In the genomic region with DNA sequence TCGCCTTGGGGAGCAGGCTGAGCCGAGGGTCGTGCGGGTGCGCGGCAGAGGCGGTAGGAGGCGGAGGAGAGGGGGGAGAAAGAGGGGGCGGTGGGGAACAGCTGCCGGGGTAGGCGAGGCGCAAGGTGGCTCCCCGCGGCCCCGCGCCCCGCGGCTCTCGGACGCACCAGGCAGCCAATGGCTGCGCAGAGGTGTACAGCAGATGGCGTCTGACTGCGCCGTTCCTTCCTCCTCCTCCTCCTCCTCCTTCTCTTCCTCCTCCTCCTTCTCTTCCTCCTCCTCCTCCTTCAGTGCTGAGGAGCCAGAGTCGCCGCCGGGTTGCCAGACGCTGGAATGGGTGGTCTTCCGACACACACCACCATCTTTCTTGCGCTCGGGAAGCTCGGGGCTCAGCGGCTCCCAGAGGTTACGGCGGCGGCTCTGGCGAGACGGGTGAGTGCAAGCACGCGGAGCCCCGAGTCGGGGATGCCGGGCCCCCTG, we compare ENCODE assay signal across 11 cellular contexts. TPM values are rescaled to one million over a fixed set of nuclear protein-coding genes. Genes with fewer than 3 reads are reported as not detected.
DNase-seq lines count a peak whose midpoint lies in the region; ATAC-seq and TF ChIP-seq lines count a peak whose summit lies in the region.
"Had no signal": no experiment of that assay in that cellular context is flagged by ENCODE, and none has a peak within 500 bp of the region (broad histone marks: within the 10 kb centered on the region; RNA-seq: fewer than 3 reads in every experiment).

Gene THSD7B (plus strand): TSS at position 290 of the 480 bp plus-strand sequence. CDS start 116,634 bp downstream, outside the sequence.

- H3K27me3 Mint-ChIP-seq in activated T-cell treated with anti-CD3 and anti-CD28 coated beads, Interleukin-2, amount 50 U/mL, for 72 hours (ENCODE audit: low read depth) = peaks cover 64% of the 10 kb centered on the region

- in situ Hi-C loops in GM13976 (cut with MboI; ENCODE audit: low sequenced_read_pairs, unreplicated experiment) = no loop called here

- H3K9me3 Mint-ChIP-seq in activated T-cell treated with anti-CD3 and anti-CD28 coated beads, Interleukin-2, amount 50 U/mL, for 72 hours = no peaks in the 10 kb centered on the region

- H3K36me3 Mint-ChIP-seq in activated T-cell treated with anti-CD3 and anti-CD28 coated beads, Interleukin-2, amount 50 U/mL, for 72 hours (ENCODE audit: insufficient read depth in 2 of 2) = no peaks in the 10 kb centered on the region

- no peak within 1 kb of the TSS for H3K18ac ChIP-seq in mesendoderm (ENCODE audit: low read length)

- no peak within 1 kb of the TSS for H4K5ac ChIP-seq in mesendoderm (ENCODE audit: low read length)

- H3K27ac Mint-ChIP-seq in activated T-cell treated with anti-CD3 and anti-CD28 coated beads, Interleukin-2, amount 50 U/mL, for 72 hours = no peak within 1 kb of the TSS

- no peak within 1 kb of the TSS for H2BK120ac ChIP-seq in mesendoderm (ENCODE audit: low read depth, low read length)

- H3K9ac ChIP-seq in colonic mucosa (ENCODE audit: low read depth in 2 of 2, low read length in 2 of 2) (no peak within 1 kb of the TSS), mesendoderm (ENCODE audit: low read length) (peak within 1 kb of the TSS; percentile 39)

- peak; percentile 17 to 44 for ATAC-seq in activated T-cell treated with anti-CD3 and anti-CD28 coated beads, Interleukin-2, amount 50 U/mL, for 72 hours (replicated peaks in 1 of 2)
- ATAC-seq in upper lobe of right lung = peak; percentile 23

- no peak within 1 kb of the TSS for H3K23ac ChIP-seq in mesendoderm (ENCODE audit: low read length)

- peak within 1 kb of the TSS; percentile 63 for H3K4me2 ChIP-seq in mesendoderm (ENCODE audit: low read length)

- peak in 1 of 2 donors; percentile 1 for DNase-seq in activated T-cell treated with anti-CD3 and anti-CD28 coated beads, Interleukin-2, amount 50 U/mL, for 72 hours
- no peak for DNase-seq in activated T-cell treated with anti-CD3 and anti-CD28 coated beads, Interleukin-2, amount 50 U/mL, for 1 hour
- DNase-seq in colonic mucosa (no peak), mesendoderm (no peak), upper lobe of right lung (peak; percentile 47), GM13976 (ENCODE audit: low spot score) (no peak), COR-L47 (lab: John Stamatoyannopoulos, UW) (no peak), DMS153 treated with DMSO at 0.1 percent for 48 hours (lab: John Stamatoyannopoulos, UW; ENCODE audit: unreplicated experiment) (no peak)
- DNase-seq: cortex of kidney had no signal

- H3K4me3 Mint-ChIP-seq in activated T-cell treated with anti-CD3 and anti-CD28 coated beads, Interleukin-2, amount 50 U/mL, for 72 hours = peak within 1 kb of the TSS; percentile 66 to 74

- intact Hi-C loops in colonic mucosa (cut with DNase I) = no loop called here
- intact Hi-C loops in upper lobe of right lung (cut with DNase I) = no loop called here

- H3K27me3 ChIP-seq in colonic mucosa (peaks cover 28% of the 10 kb centered on the region), mesendoderm (ENCODE audit: insufficient read depth, low read length, poor library complexity) (peaks cover 26% of the 10 kb centered on the region), upper lobe of right lung (peaks cover 57% of the 10 kb centered on the region)

- H4K8ac ChIP-seq in mesendoderm (ENCODE audit: low read depth, low read length) = no peak within 1 kb of the TSS

- no peaks in the 10 kb centered on the region for H3K79me2 ChIP-seq in mesendoderm (ENCODE audit: control insufficient read depth, insufficient read depth, low read length)

- no peak within 1 kb of the TSS for H2BK15ac ChIP-seq in mesendoderm (replicated peaks; ENCODE audit: low read depth)

- H3K79me1 ChIP-seq in mesendoderm (ENCODE audit: low read length) = no peaks in the 10 kb centered on the region

- no CpG with 5 or more reads among the region's 43 CpGs for WGBS in mesendoderm (ENCODE audit: extremely low coverage, insufficient coverage, low lambda C conversion rate)

- no peaks in the 10 kb centered on the region for H3K9me3 ChIP-seq in colonic mucosa
- no peaks in the 10 kb centered on the region for H3K9me3 ChIP-seq in upper lobe of right lung

- no peaks in the 10 kb centered on the region for H3K4me1 ChIP-seq in colonic mucosa
- H3K4me1 ChIP-seq in mesendoderm (ENCODE audit: control insufficient read depth, low read depth, low read length) = no peaks in the 10 kb centered on the region
- H3K4me1 ChIP-seq in upper lobe of right lung = no peaks in the 10 kb centered on the region

- H3K36me3 ChIP-seq in colonic mucosa (no peaks in the 10 kb centered on the region), mesendoderm (ENCODE audit: control insufficient read depth, insufficient read depth, low read length) (no peaks in the 10 kb centered on the region), upper lobe of right lung (no peaks in the 10 kb centered on the region)

- H2BK5ac ChIP-seq in mesendoderm (ENCODE audit: low read length) = no peak within 1 kb of the TSS

- H3K27ac ChIP-seq in colonic mucosa (no peak within 1 kb of the TSS), mesendoderm (ENCODE audit: low read depth, low read length) (no peak within 1 kb of the TSS), upper lobe of right lung (no peak within 1 kb of the TSS)
- H3K27ac ChIP-seq: SK-N-MC had no signal

- no peak within 1 kb of the TSS for H2AK5ac ChIP-seq in mesendoderm (ENCODE audit: low read length)

- no peak within 1 kb of the TSS for H3K4ac ChIP-seq in mesendoderm (ENCODE audit: low read depth, low read length)

- H3K4me3 ChIP-seq in colonic mucosa = peak within 1 kb of the TSS; percentile 11
- H3K4me3 ChIP-seq in mesendoderm (ENCODE audit: low read length) = peak within 1 kb of the TSS; percentile 34
- H3K4me3 ChIP-seq in upper lobe of right lung = peak within 1 kb of the TSS; percentile 28
- H3K4me3 ChIP-seq: SK-N-MC had no signal

- peaks cover 11% of the 10 kb centered on the region for H3K4me1 Mint-ChIP-seq in activated T-cell treated with anti-CD3 and anti-CD28 coated beads, Interleukin-2, amount 50 U/mL, for 72 hours (ENCODE audit: low read depth)

- TF ChIP-seq CTCF in colonic mucosa (IDR thresholded peaks at IDR 0.05) (no peak), upper lobe of right lung (IDR thresholded peaks at IDR 0.05) (no peak), GM13976 (IDR thresholded peaks at IDR 0.05; ENCODE audit: borderline replicate concordance, control extremely low read depth, extremely low read depth, insufficient read depth, missing control alignments) (no peak)

- peak within 1 kb of the TSS; percentile 66 for H3K56ac ChIP-seq in mesendoderm (ENCODE audit: low read length)

RNA-seq across cellular contexts. Expression of gene THSD7B, which starts in this region (rescaled TPM):
- total RNA-seq in activated T-cell treated with anti-CD3 and anti-CD28 coated beads, Interleukin-2, amount 50 U/mL, for 72 hours = under 1 TPM; 0.19 to 0.49 TPM
- total RNA-seq in colonic mucosa (under 1 TPM; 0.05 to 0.29 TPM), upper lobe of right lung (0.14 TPM)
- polyA plus RNA-seq in mesendoderm (2013, experiment 1 of 2) = 0.14 TPM
- 0.10 TPM for polyA plus RNA-seq in mesendoderm (2013, experiment 2 of 2)
- total RNA-seq: Daoy had no signal

Comparison
In these comparisons a context has a peak if more than half of its experiments do, and no peak if none do; other contexts are left out.
1. Peak in ATAC-seq in activated T-cell treated with anti-CD3 and anti-CD28 coated beads, Interleukin-2, amount 50 U/mL, for 72 hours; RNA of the gene not detected or under 1 TPM.
2. Peak in DNase-seq, ATAC-seq and H3K4me3 ChIP-seq in upper lobe of right lung; RNA of the gene not detected or under 1 TPM.